25 cellular contexts compared by ENCODE assay signal in the genomic region with DNA sequence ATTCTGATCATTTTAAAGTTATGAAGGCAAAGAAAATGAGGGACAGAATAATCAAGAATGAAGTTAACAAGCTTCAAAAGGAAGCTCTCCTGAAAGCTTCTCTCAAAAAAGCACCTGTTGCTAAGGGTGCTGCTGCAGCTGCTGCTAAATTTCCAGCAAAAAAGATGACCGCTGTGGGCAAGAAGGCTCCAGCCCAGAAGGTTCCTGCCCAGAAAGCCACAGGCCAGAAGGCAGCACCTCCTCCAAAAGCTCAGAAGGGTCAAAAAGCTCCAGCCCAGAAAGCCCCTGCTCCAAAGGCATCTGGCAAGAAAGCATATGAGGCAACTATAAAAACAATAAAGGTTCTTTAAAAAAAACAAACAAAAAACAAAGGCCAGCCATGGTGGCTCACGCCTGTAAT.
"Had no signal": no experiment of that assay in that cellular context is flagged by ENCODE, and none has a peak within 500 bp of the region (broad histone marks: within the 10 kb centered on the region; RNA-seq: fewer than 3 reads in every experiment).

No MANE protein-coding gene starts in this region.

- H3K27ac ChIP-seq: left lung, lower lobe of right lung, ovary, prostate gland, spleen, tibial nerve, uterus had no signal

- H3K27me3 ChIP-seq: left lung, ovary, spleen, tibial nerve, uterus had no signal

- H3K4me1 ChIP-seq: prostate gland, spleen, tibial nerve, uterus had no signal

- H3K36me3 ChIP-seq: left lung, ovary, prostate gland, spleen, uterus had no signal

- H3K4me3 ChIP-seq: left lung, lower lobe of right lung, ovary, prostate gland, spleen, tibial nerve, uterus had no signal

- H3K9me3 ChIP-seq: left lung, lower lobe of right lung, ovary, prostate gland, spleen, tibial nerve, uterus had no signal

- DNase-seq: hypothalamus; immature natural killer cell; kidney; left colon; left lung; lower lobe of right lung; mammary epithelial cell; mesenchymal stem cell; naive thymus-derived CD4-positive, alpha-beta T cell; ovary; posterior cingulate gyrus; retina; right cardiac atrium; small intestine; spleen; stimulated activated CD4-positive, alpha-beta T cell treated with anti-CD3 and anti-CD28 coated beads, Interleukin-4, amount 100 ng/mL, for 24 hours; stimulated activated naive CD4-positive, alpha-beta T cell treated with Interleukin-2 at 50 U/mL for 16 hours; stimulated activated naive CD8-positive, alpha-beta T cell treated with anti-CD3 and anti-CD28 coated beads, Interleukin-15, amount 100 ng/mL, for 72 hours; substantia nigra; uterus had no signal

- ATAC-seq: left colon; left lung; lower lobe of right lung; naive thymus-derived CD4-positive, alpha-beta T cell; natural killer cell treated with Interleukin-12 subunit alpha and Interleukin-12 subunit beta and Interleukin-15 and Interleukin-18, amount 100 ng/mL, for 72 hours; right cardiac atrium; sciatic nerve; stimulated activated memory B cell treated with anti-CD40 and anti-IgM and Interleukin-4, amounts not matched to agents 10 μg/mL and 1 μg/mL and 100 μg/mL, for 72 hours; stimulated activated naive CD8-positive, alpha-beta T cell treated with anti-CD3 and anti-CD28 coated beads, Interleukin-15, amount 100 ng/mL, for 72 hours had no signal
